Comparison of ENCODE assay signal across 1 cellular context in the genomic region with DNA sequence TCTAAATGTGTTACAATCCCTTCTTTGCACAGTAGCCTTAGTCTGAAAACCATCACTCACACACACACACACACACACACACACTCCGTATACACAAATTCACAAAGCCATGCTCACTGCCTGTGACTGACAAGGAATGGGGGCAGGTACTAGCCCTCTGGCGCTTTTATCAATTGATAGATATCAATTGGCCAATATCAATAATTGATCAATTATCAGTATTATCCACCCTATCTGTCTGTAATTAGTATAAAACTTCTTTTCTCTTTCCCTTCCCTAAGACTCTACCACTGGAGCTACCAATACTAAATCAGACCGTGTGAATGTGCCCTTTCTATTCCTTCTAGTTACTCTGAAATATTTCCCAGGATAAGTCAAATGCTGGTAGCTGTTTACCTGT.
TF ChIP-seq lines count a peak whose summit lies in the region.

No MANE protein-coding gene starts in this region.

TF ChIP-seq in WTC11, 78 proteins besides CTCF, POLR2A, EP300 and RAD21 (continued from another document):
- TF ChIP-seq NR1H2 (CRISPR knock-in tag; IDR thresholded peaks at IDR 0.05) (no peak), SOX15 (CRISPR knock-in tag; IDR thresholded peaks at IDR 0.05) (no peak), TP53 (CRISPR knock-in tag; IDR thresholded peaks at IDR 0.05) (no peak)
- TF ChIP-seq, protein P1, sequence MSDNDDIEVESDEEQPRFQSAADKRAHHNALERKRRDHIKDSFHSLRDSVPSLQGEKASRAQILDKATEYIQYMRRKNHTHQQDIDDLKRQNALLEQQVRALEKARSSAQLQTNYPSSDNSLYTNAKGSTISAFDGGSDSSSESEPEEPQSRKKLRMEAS (CRISPR knock-in tag; IDR thresholded peaks at IDR 0.05): no peak
- TF ChIP-seq, protein P2, sequence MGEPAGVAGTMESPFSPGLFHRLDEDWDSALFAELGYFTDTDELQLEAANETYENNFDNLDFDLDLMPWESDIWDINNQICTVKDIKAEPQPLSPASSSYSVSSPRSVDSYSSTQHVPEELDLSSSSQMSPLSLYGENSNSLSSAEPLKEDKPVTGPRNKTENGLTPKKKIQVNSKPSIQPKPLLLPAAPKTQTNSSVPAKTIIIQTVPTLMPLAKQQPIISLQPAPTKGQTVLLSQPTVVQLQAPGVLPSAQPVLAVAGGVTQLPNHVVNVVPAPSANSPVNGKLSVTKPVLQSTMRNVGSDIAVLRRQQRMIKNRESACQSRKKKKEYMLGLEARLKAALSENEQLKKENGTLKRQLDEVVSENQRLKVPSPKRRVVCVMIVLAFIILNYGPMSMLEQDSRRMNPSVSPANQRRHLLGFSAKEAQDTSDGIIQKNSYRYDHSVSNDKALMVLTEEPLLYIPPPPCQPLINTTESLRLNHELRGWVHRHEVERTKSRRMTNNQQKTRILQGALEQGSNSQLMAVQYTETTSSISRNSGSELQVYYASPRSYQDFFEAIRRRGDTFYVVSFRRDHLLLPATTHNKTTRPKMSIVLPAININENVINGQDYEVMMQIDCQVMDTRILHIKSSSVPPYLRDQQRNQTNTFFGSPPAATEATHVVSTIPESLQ (CRISPR knock-in tag; IDR thresholded peaks at IDR 0.05): no peak
